Comparison of ENCODE assay signal across 8 cellular contexts in the genomic region with DNA sequence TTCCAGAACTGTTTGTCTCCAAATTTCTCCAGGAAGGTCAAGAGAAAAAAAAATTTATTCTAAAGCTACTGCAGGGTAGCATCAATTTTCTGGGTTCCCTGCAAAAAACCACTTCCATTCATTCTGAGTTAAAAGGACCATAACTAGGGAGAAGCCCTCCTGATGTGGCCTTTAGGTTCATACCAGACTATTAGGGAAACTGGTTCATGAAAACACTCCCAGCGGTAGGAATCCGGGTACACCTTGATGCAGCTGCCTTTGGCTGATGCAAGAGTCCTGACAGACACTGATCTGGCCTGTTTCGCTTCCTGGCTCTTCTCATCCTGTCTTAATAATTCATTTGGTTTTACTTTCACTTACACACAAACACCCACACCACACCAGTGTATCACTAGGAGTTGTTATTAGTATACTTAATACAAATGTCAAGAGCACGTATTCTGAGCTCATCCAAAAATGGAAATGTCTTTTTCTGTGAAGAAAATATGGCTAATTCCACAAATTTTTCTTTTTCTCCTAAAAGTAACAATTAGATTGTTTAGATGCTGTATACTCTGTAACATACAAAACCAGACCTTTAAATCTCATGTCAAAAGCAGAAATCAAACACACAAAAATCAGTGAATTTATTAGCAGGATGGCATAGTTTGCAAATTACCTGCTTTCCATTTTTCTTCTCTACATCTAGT. TPM values are rescaled to one million over a fixed set of nuclear protein-coding genes. Genes with fewer than 3 reads are reported as not detected.
DNase-seq lines count a peak whose midpoint lies in the region; ATAC-seq, FAIRE-seq and TF ChIP-seq lines count a peak whose summit lies in the region.

No MANE protein-coding gene starts in this region.

- H3K79me2 ChIP-seq in DND-41 (ENCODE audit: insufficient read depth, low read length) (no peaks in the 10 kb centered on the region), trophoblast cell (ENCODE audit: control insufficient read depth, insufficient read depth, low read length, poor library complexity) (no peaks in the 10 kb centered on the region)

- no peaks in the 10 kb centered on the region for H4K20me1 ChIP-seq in DND-41 (ENCODE audit: insufficient read depth, low read length)

- no peak for TF ChIP-seq CTCF in DND-41 (IDR thresholded peaks at IDR 0.05; ENCODE audit: borderline replicate concordance, extremely low read depth, low read length, poor library complexity, severe bottlenecking)
- TF ChIP-seq CTCF in kidney (IDR thresholded peaks at IDR 0.05; ENCODE audit: borderline replicate concordance, extremely low read depth, insufficient read depth) = no peak

- ATAC-seq in DND-41 (ENCODE audit: insufficient read depth, low read depth) (peak; percentile 92), GM21390 (IDR thresholded peaks at IDR 0.05; ENCODE audit: unreplicated experiment) (peak; percentile 85)
- ATAC-seq in activated CD4-positive, CD25-positive, alpha-beta regulatory T cell treated with anti-CD3 and anti-CD28 coated beads, Interleukin-2, amount 50 U/mL, for 24 hours = peak; percentile 95 to 98

- H3K18ac ChIP-seq in trophoblast cell (ENCODE audit: low read length) = no peak overlapping the region

- H4K8ac ChIP-seq in trophoblast cell (ENCODE audit: low read depth, low read length) = no peak overlapping the region

- no peak overlapping the region for H3K14ac ChIP-seq in trophoblast cell (ENCODE audit: low read length)

- H3K23ac ChIP-seq in trophoblast cell (ENCODE audit: low read length) = no peak overlapping the region

- H3K79me1 ChIP-seq in trophoblast cell (ENCODE audit: low read length) = no peaks in the 10 kb centered on the region

- peak overlapping the region; percentile 72 for H3K27ac ChIP-seq in DND-41 (ENCODE audit: low read length)
- no peak overlapping the region for H3K27ac ChIP-seq in trophoblast cell (ENCODE audit: low read depth, low read length)
- no peak overlapping the region for H3K27ac ChIP-seq in kidney (ENCODE audit: low read depth in 2 of 2, low read length in 2 of 2)

- H2AFZ ChIP-seq in DND-41 (ENCODE audit: low read depth, low read length) (peak overlapping the region; percentile 51), trophoblast cell (ENCODE audit: insufficient read depth, low read length, poor library complexity) (no peak overlapping the region)

- peak; percentile 84 for DNase-seq in DND-41
- peak; percentile 73 for DNase-seq in HT-29 (ENCODE audit: low spot score)
- DNase-seq in effector CD4-positive, alpha-beta T cell = peak; percentile 19
- DNase-seq in trophoblast cell = peak; percentile 31 to 58
- no peak for DNase-seq in GOT3 (lab: John Stamatoyannopoulos, UW)
- no peak for DNase-seq in kidney

- FAIRE-seq in kidney (lab: Jason Lieb, UNC) = no peak

- intact Hi-C loops in kidney (cut with DNase I) = loop anchor here (10.0 kb wide), 1 partner anchor 254 kb away; no protein-coding TSS in a partner anchor

- no peak overlapping the region for H2BK5ac ChIP-seq in trophoblast cell (ENCODE audit: low read depth, low read length, poor library complexity)

- no CpG with 5 or more reads among the region's 4 CpGs for WGBS in trophoblast cell (ENCODE audit: extremely low coverage, insufficient coverage, insufficient read length)

- no peak overlapping the region for H3K4ac ChIP-seq in trophoblast cell (ENCODE audit: low read depth, low read length)

- H3K9ac ChIP-seq in DND-41 (ENCODE audit: low read depth, low read length) (peak overlapping the region; percentile 38), trophoblast cell (ENCODE audit: low read length) (no peak overlapping the region), kidney (ENCODE audit: low read length in 2 of 2) (no peak overlapping the region)

- no peak overlapping the region for H4K91ac ChIP-seq in trophoblast cell (ENCODE audit: low read depth, low read length)

- H2BK120ac ChIP-seq in trophoblast cell (ENCODE audit: insufficient read depth, low read length, poor library complexity) = no peak overlapping the region

- no peak overlapping the region for H2AK5ac ChIP-seq in trophoblast cell (ENCODE audit: low read length)

- H3K4me1 ChIP-seq in DND-41 (ENCODE audit: insufficient read depth, low read length) = peaks cover 43% of the 10 kb centered on the region
- no peaks in the 10 kb centered on the region for H3K4me1 ChIP-seq in trophoblast cell (ENCODE audit: control insufficient read depth in 1 of 2, insufficient read depth in 2 of 2, low read length in 2 of 2)
- peaks cover 0 to 6% of the 10 kb centered on the region in 2 donors for H3K4me1 ChIP-seq in kidney (ENCODE audit: control insufficient read depth in 1 of 2, insufficient read depth in 1 of 2, low read depth in 1 of 2, low read length in 2 of 2)

- H3K27me3 ChIP-seq in DND-41 (ENCODE audit: insufficient read depth, low read length, poor library complexity) (no peaks in the 10 kb centered on the region), trophoblast cell (ENCODE audit: insufficient read depth, low read length) (no peaks in the 10 kb centered on the region)

- H3K4me2 ChIP-seq in DND-41 (ENCODE audit: insufficient read depth, low read length) (peak overlapping the region; percentile 52), trophoblast cell (ENCODE audit: low read length) (no peak overlapping the region)

- no peak overlapping the region for H2BK12ac ChIP-seq in trophoblast cell (ENCODE audit: low read length)

- no peaks in the 10 kb centered on the region for H3K36me3 ChIP-seq in DND-41 (ENCODE audit: insufficient read depth, low read length)
- H3K36me3 ChIP-seq in trophoblast cell (ENCODE audit: control insufficient read depth in 1 of 2, insufficient read depth in 2 of 2, low read length in 2 of 2) = no peaks in the 10 kb centered on the region
- H3K36me3 ChIP-seq in kidney (ENCODE audit: control insufficient read depth in 1 of 2, insufficient read depth in 2 of 2, low read length in 2 of 2) = no peaks in the 10 kb centered on the region

- no peak overlapping the region for H4K12ac ChIP-seq in trophoblast cell (ENCODE audit: low read depth, low read length)

- H3K9me3 ChIP-seq in DND-41 (ENCODE audit: insufficient read depth, low read length, severe bottlenecking) (no peaks in the 10 kb centered on the region), trophoblast cell (ENCODE audit: insufficient read depth, low read depth, low read length) (no peaks in the 10 kb centered on the region), kidney (ENCODE audit: control insufficient read depth in 1 of 2, low read length in 2 of 2) (no peaks in the 10 kb centered on the region)

- H3K4me3 ChIP-seq in DND-41 (ENCODE audit: low read depth in 1 of 2, low read length in 2 of 2) (peak overlapping the region in 1 of 2 experiments; percentile 23; a peak in 2 of 4 replicates), trophoblast cell (ENCODE audit: low read depth, low read length) (no peak overlapping the region), kidney (ENCODE audit: low read length in 2 of 2) (no peak overlapping the region)

RNA-seq across cellular contexts. Expression of a gene that starts 38.4 kb away (rescaled TPM):
- total RNA-seq in HT-29 (2014; rRNA removed; shearing (Covaris generic)) = 29.7 and 35.4 TPM in 2 replicates
- polyA plus RNA-seq in trophoblast cell (2013) = 37.1 and 39.9 TPM in 2 replicates
- total RNA-seq in kidney = 39.8 TPM
- polyA plus RNA-seq in kidney (ENCODE audit: insufficient read depth, low read depth, low replicate concordance) = 26.5 TPM

Comparison
In these comparisons a context has a peak if more than half of its experiments do, and no peak if none do; other contexts are left out.
1. DNase-seq: peak in DND-41 (single experiment), HT-29 (single experiment), effector CD4-positive, alpha-beta T cell (single experiment) and trophoblast cell (2 of 2); none in GOT3 (single experiment) and kidney (single experiment).
2. Peak in every context shown above with its lines, with median percentiles within 50 percentile points of each other: ATAC-seq.